Comparison of ENCODE assay signal across 28 cellular contexts in genomic region chr17:70259400-70259799, GRCh38.
"Had no signal": no experiment of that assay in that cellular context is flagged by ENCODE, and none has a peak within 500 bp of the region (broad histone marks: within the 10 kb centered on the region; RNA-seq: fewer than 3 reads in every experiment).

No MANE protein-coding gene starts in this region.

- H3K4me1 ChIP-seq: psoas muscle, right lobe of liver, sigmoid colon, suprapubic skin, testis, tibial artery, upper lobe of left lung, vagina had no signal

- H3K9ac ChIP-seq: parathyroid adenoma had no signal

- DNase-seq: naive thymus-derived CD8-positive, alpha-beta T cell; nephron progenitor cell; occipital lobe; ovary; posterior cingulate gyrus; psoas muscle; right cardiac atrium; right lobe of liver; sigmoid colon; small intestine; stimulated activated CD4-positive, alpha-beta T cell treated with anti-CD3 and anti-CD28 coated beads, Interleukin-15, amount 100 ng/mL, for 24 hours; stimulated activated CD4-positive, alpha-beta T cell treated with anti-CD3 and anti-CD28 coated beads, Interleukin-2, amount 100 ng/mL, for 24 hours; stimulated activated CD4-positive, alpha-beta T cell treated with anti-CD3 and anti-CD28 coated beads, Interleukin-2, amount 100 ng/mL, for 48 hours; stimulated activated CD4-positive, alpha-beta T cell treated with anti-CD3 and anti-CD28 coated beads, Interleukin-4, amount 100 ng/mL, for 24 hours; stimulated activated naive B cell treated with anti-CD40 and anti-IgM and Interleukin-4, amounts not matched to agents 10 μg/mL and 1 μg/mL and 100 μg/mL, for 72 hours; stimulated activated naive CD8-positive, alpha-beta T cell treated with anti-CD3 and anti-CD28 coated beads, Interleukin-15, amount 100 ng/mL, for 72 hours; stimulated activated naive CD8-positive, alpha-beta T cell treated with anti-CD3 and anti-CD28 coated beads, Interleukin-15, Interleukin-2, amounts not matched to agents 100 U/mL and 50 U/mL, for 24 hours; substantia nigra; testis; tibial artery; trophoblast cell; upper lobe of left lung had no signal

- H3K9me3 ChIP-seq: ovary, psoas muscle, right lobe of liver, sigmoid colon, suprapubic skin, testis, tibial artery, upper lobe of left lung, vagina had no signal

- H3K27me3 ChIP-seq: ovary, right lobe of liver, sigmoid colon, suprapubic skin, testis, tibial artery, upper lobe of left lung, vagina had no signal

- H3K4me3 ChIP-seq: ovary, psoas muscle, right lobe of liver, sigmoid colon, suprapubic skin, testis, tibial artery, upper lobe of left lung, vagina had no signal

- H3K36me3 ChIP-seq: ovary, right lobe of liver, sigmoid colon, suprapubic skin, tibial artery, upper lobe of left lung, vagina had no signal

- FAIRE-seq: small intestine, urothelium cell line had no signal

- H3K27ac ChIP-seq: ovary, parathyroid adenoma, psoas muscle, right lobe of liver, sigmoid colon, suprapubic skin, tibial artery, upper lobe of left lung, vagina had no signal

- ATAC-seq: naive thymus-derived CD8-positive, alpha-beta T cell; natural killer cell treated with Interleukin-12 subunit alpha and Interleukin-12 subunit beta and Interleukin-15 and Interleukin-18, amount 100 ng/mL, for 72 hours; psoas muscle; right cardiac atrium; right lobe of liver; stimulated activated effector memory CD8-positive, alpha-beta T cell treated with anti-CD3 and anti-CD28 coated beads, Interleukin-12 subunit alpha, Interleukin-12 subunit beta, amount 100 ng/mL, for 72 hours; stimulated activated naive B cell treated with anti-CD40 and anti-IgM and Interleukin-4, amounts not matched to agents 10 μg/mL and 1 μg/mL and 100 μg/mL, for 72 hours; stimulated activated naive CD8-positive, alpha-beta T cell treated with anti-CD3 and anti-CD28 coated beads, Interleukin-15, amount 100 ng/mL, for 72 hours; stimulated activated naive CD8-positive, alpha-beta T cell treated with anti-CD3 and anti-CD28 coated beads, Interleukin-15, Interleukin-2, amounts not matched to agents 100 U/mL and 50 U/mL, for 24 hours had no signal
